Comparison of ENCODE assay signal across 13 cellular contexts in the genomic region with DNA sequence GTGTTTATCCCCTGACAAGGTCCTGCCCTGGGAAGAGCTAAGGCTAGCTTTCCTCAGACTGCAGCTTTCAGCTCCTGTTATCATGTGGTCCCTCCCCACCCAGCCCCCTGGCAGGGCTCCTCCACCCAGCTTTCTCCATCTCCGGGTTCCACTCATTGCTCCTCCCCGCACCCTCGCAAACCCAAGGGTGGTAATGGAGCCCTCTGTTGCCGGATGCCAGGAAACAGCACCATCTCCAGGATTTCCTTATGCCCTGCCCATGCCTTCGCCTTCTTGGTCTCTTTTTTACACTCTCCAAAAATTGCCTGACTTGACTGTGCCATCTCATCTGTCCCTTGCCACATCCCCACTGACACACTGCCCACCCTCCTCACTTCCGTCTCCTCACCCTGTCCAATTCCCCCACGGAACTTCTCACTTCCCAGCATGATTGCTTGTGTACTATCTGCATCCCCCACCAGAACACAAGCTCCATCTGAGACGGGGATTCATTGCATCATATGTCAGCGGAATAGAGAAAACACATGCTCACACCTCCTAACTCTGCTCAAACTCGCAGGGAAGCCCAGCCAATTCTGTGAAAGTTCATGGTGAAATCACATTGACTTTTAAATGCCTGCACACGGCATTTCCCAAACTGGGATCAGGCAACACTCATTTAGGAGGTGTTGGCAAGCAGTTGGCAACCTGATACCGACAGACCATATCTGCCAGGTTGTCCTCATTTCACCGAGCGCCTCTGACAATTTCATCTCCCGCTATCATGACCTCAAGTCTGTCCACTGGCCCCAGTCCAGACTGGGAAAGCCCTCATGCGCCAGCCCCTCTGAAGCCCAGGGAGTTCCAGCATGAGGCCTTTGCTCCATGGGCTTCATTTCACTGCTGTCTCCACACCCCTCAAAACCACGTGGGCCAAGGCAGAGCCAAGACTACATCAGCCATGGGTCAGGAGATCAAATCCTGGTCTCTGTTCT.
DNase-seq lines count a peak whose midpoint lies in the region; ATAC-seq, FAIRE-seq and TF ChIP-seq lines count a peak whose summit lies in the region.
"Had no signal": no experiment of that assay in that cellular context is flagged by ENCODE, and none has a peak within 500 bp of the region (broad histone marks: within the 10 kb centered on the region; RNA-seq: fewer than 3 reads in every experiment).

No MANE protein-coding gene starts in this region.

- no peak for TF ChIP-seq CTCF in HepG2 (CRISPR knock-in tag; IDR thresholded peaks at IDR 0.05)

- H4K20me1 ChIP-seq in HepG2 (ENCODE audit: insufficient read depth, low read length), result no peaks in the 10 kb centered on the region

- H3K9ac ChIP-seq in HepG2 (ENCODE audit: insufficient read depth, low read depth, low read length), result no peak overlapping the region

- no peak for TF ChIP-seq POLR2A in HepG2 (IDR thresholded peaks at IDR 0.05; ENCODE audit: insufficient read depth in 1 of 2, low read depth in 2 of 2, low read length in 2 of 2)

- no peak overlapping the region for H3K4me2 ChIP-seq in HepG2 (ENCODE audit: low read depth, low read length)

- intact Hi-C loops in HepG2 (cut with micrococcal nuclease; ENCODE audit: unreplicated experiment), result no loop called here
- intact Hi-C loops in activated T-helper 2 cell treated with anti-CD3 and anti-CD28 coated beads, Interferon-gamma antibody, Interleukin-2, Interleukin-4, amounts not matched to agents 10 μg/mL and 5 μg/mL and 100 μg/mL, durations not matched to agents 14 hours and 24 hours and 36 hours (cut with micrococcal nuclease), result no loop called here

- BruUV-seq in HepG2 (replicated peaks; lab: Mats Ljungman, UMichigan), result no TSS peak

- no peaks in the 10 kb centered on the region for H3K4me1 Mint-ChIP-seq in activated T-helper 2 cell treated with anti-CD3 and anti-CD28 coated beads, Interferon-gamma antibody, Interleukin-2, Interleukin-4, amounts not matched to agents 10 μg/mL and 5 μg/mL and 100 μg/mL, durations not matched to agents 14 hours and 24 hours and 36 hours (ENCODE audit: low read depth)
- H3K4me1 Mint-ChIP-seq: T-helper 17 cell had no signal

- no peak overlapping the region for H2AFZ ChIP-seq in HepG2 (ENCODE audit: low read length)

- FAIRE-seq in HepG2 (lab: Jason Lieb, UNC), result no peak
- FAIRE-seq: A204.1 had no signal

- no peaks in the 10 kb centered on the region for H3K4me1 ChIP-seq in HepG2 (ENCODE audit: insufficient read depth, low read length)

- 26% methylated on average over 17 of the region's 17 CpGs for WGBS in HepG2 (ENCODE audit: low lambda C conversion rate)

- no peaks in the 10 kb centered on the region for H3K36me3 Mint-ChIP-seq in activated T-helper 2 cell treated with anti-CD3 and anti-CD28 coated beads, Interferon-gamma antibody, Interleukin-2, Interleukin-4, amounts not matched to agents 10 μg/mL and 5 μg/mL and 100 μg/mL, durations not matched to agents 14 hours and 24 hours and 36 hours (ENCODE audit: low read depth)

- H3K9me3 ChIP-seq in HepG2 (ENCODE audit: low read length), result no peaks in the 10 kb centered on the region

- H3K27me3 Mint-ChIP-seq in activated T-helper 2 cell treated with anti-CD3 and anti-CD28 coated beads, Interferon-gamma antibody, Interleukin-2, Interleukin-4, amounts not matched to agents 10 μg/mL and 5 μg/mL and 100 μg/mL, durations not matched to agents 14 hours and 24 hours and 36 hours (ENCODE audit: low read depth), result no peaks in the 10 kb centered on the region

- TF ChIP-seq EP300 in HepG2 (IDR thresholded peaks at IDR 0.05; ENCODE audit: low read depth in 2 of 2, low read length in 2 of 2), result no peak
- TF ChIP-seq EP300 in HepG2 (CRISPR knock-in tag; IDR thresholded peaks at IDR 0.05; ENCODE audit: borderline replicate concordance), result no peak

- peak; percentile 17 for DNase-seq in activated CD4-positive, CD25-positive, alpha-beta regulatory T cell treated with anti-CD3 and anti-CD28 coated beads, Interleukin-2, amount 50 U/mL, for 72 hours
- DNase-seq in ecto neural progenitor cell (ENCODE audit: low spot score) (peak; percentile 35), HepG2 (ENCODE audit: low spot score) (no peak), ureter (ENCODE audit: low spot score) (peak; percentile 67), pons (ENCODE audit: low spot score) (no peak)
- DNase-seq in activated T-helper 2 cell treated with anti-CD3 and anti-CD28 coated beads, Interferon-gamma antibody, Interleukin-2, Interleukin-4, amounts not matched to agents 10 μg/mL and 5 μg/mL and 100 μg/mL, durations not matched to agents 14 hours and 24 hours and 36 hours (ENCODE audit: low spot score), result no peak
- DNase-seq: KG1; NCI-H526 treated with DMSO at 0.1 percent for 48 hours; stimulated activated CD8-positive, alpha-beta memory T cell treated with anti-CD3 and anti-CD28 coated beads, Interleukin-4, amount 100 ng/mL, for 48 hours; T-helper 17 cell had no signal

- no peak overlapping the region for H3K4me3 ChIP-seq in HepG2 (replicated peaks in 1 of 3; ENCODE audit: insufficient read depth in 1 of 3, low read depth in 2 of 3, low read length in 3 of 3)

- H3K27ac Mint-ChIP-seq in activated T-helper 2 cell treated with anti-CD3 and anti-CD28 coated beads, Interferon-gamma antibody, Interleukin-2, Interleukin-4, amounts not matched to agents 10 μg/mL and 5 μg/mL and 100 μg/mL, durations not matched to agents 14 hours and 24 hours and 36 hours, result no peak overlapping the region
- H3K27ac Mint-ChIP-seq: T-helper 17 cell had no signal

- CTCF ChIA-PET in HepG2 (lab: Yijun Ruan, JAX; ENCODE audit: low intra/inter-chr PET ratio, low total read pairs), result no interaction called here

- peaks cover 0 to 3% of the 10 kb centered on the region in 2 experiments; a peak in 1 of 5 replicates for H3K27me3 ChIP-seq in HepG2 (ENCODE audit: control insufficient read depth in 1 of 2, insufficient read depth in 2 of 2, low read length in 2 of 2)

- POLR2A ChIA-PET in HepG2 (lab: Yijun Ruan, JAX), result no interaction called here

- no peak overlapping the region for H3K27ac ChIP-seq in HepG2 (ENCODE audit: extremely low read length, insufficient read depth, low read length)

- no peak for TF ChIP-seq RAD21 in HepG2 (CRISPR knock-in tag; IDR thresholded peaks at IDR 0.05)

- no peak overlapping the region for H3K4me3 Mint-ChIP-seq in activated T-helper 2 cell treated with anti-CD3 and anti-CD28 coated beads, Interferon-gamma antibody, Interleukin-2, Interleukin-4, amounts not matched to agents 10 μg/mL and 5 μg/mL and 100 μg/mL, durations not matched to agents 14 hours and 24 hours and 36 hours (ENCODE audit: low read depth)
- H3K4me3 Mint-ChIP-seq: T-helper 17 cell had no signal

- H3K9me3 Mint-ChIP-seq in activated T-helper 2 cell treated with anti-CD3 and anti-CD28 coated beads, Interferon-gamma antibody, Interleukin-2, Interleukin-4, amounts not matched to agents 10 μg/mL and 5 μg/mL and 100 μg/mL, durations not matched to agents 14 hours and 24 hours and 36 hours, result no peaks in the 10 kb centered on the region

- ATAC-seq in activated CD4-positive, CD25-positive, alpha-beta regulatory T cell treated with anti-CD3 and anti-CD28 coated beads, Interleukin-2, amount 50 U/mL, for 24 hours, result no peak
- ATAC-seq in HepG2 (no peak), HG03175 (IDR thresholded peaks at IDR 0.05; ENCODE audit: unreplicated experiment) (no peak)
- ATAC-seq: T-helper 17 cell had no signal

- H3K36me3 ChIP-seq in HepG2 (replicated peaks in 1 of 2; ENCODE audit: control insufficient read depth in 1 of 2, insufficient read depth in 2 of 2, low read length in 2 of 2), result no peaks in the 10 kb centered on the region

- in situ Hi-C loops in HepG2 (cut with HindIII; ENCODE audit: extremely low pct_ligation_motif_present, low pct_unique_long_range_greater_than_20kb), result no loop called here

- H3K79me2 ChIP-seq in HepG2 (ENCODE audit: insufficient read depth, low read length), result no peaks in the 10 kb centered on the region

TF ChIP-seq in HepG2, 621 proteins besides CTCF, POLR2A, EP300 and RAD21:
- TF ChIP-seq IRF2 (CRISPR knock-in tag; IDR thresholded peaks at IDR 0.05) (no peak), CEBPB (IDR thresholded peaks at IDR 0.05; ENCODE audit: borderline replicate concordance, low read depth, low read length) (peak; percentile 18; the same call in 1 of the 2 replicates), TP53 (CRISPR knock-in tag; conservative IDR thresholded peaks at IDR 0.05) (no peak), ZFP62 (CRISPR knock-in tag; IDR thresholded peaks at IDR 0.05) (no peak)

Comparison
In these comparisons a context has a peak if more than half of its experiments do, and no peak if none do; other contexts are left out.
1. DNase-seq: peak in activated CD4-positive, CD25-positive, alpha-beta regulatory T cell treated with anti-CD3 and anti-CD28 coated beads, Interleukin-2, amount 50 U/mL, for 72 hours (single experiment), ecto neural progenitor cell (single experiment) and ureter (single experiment); none in HepG2 (single experiment), activated T-helper 2 cell treated with anti-CD3 and anti-CD28 coated beads, Interferon-gamma antibody, Interleukin-2, Interleukin-4, amounts not matched to agents 10 μg/mL and 5 μg/mL and 100 μg/mL, durations not matched to agents 14 hours and 24 hours and 36 hours (single experiment) and pons (single experiment).